12 cellular contexts compared by ENCODE assay signal in the genomic region with DNA sequence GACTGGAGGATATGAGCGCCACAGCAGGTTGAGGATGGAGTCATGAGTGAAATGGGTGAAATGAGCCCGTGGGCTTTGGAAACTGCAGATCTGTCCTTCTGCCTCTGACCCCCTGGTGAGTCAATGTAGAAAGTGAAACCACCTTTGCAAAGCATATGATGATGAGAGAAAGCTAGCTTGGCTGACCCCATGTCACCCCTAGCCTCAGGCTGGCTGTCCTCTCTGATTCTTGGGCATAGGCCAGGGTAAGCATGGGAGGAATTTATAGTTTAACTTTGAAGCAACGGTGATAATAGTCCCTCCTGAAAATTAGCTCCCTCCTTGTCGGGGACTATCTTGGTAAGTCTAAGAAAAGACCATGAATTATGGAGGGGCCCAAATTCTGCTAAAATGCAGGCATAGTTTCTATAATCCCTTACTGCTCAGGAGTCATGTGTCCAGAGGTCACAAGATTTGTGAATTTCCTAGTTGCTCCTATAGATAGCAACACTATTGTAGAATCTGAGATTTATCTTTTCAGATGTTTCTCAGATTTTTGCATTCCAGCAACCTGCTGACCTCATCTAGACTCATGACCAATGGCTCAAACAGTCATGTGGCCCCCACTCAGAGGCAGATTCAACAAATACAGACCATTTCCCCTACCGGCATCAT. TPM values are rescaled to one million over a fixed set of nuclear protein-coding genes. Genes with fewer than 3 reads are reported as not detected.
A peak's percentile ranks its signal among the peaks of the same experiment; 100 is the strongest.
DNase-seq lines count a peak whose midpoint lies in the region; FAIRE-seq and TF ChIP-seq lines count a peak whose summit lies in the region.
"Not testable (repeated sequence)": the region's sequence is repeated elsewhere in the genome, so short reads cannot be mapped to it uniquely, and the experiment has no call there.
"Had no signal": no experiment of that assay in that cellular context is flagged by ENCODE, and none has a peak within 500 bp of the region (broad histone marks: within the 10 kb centered on the region; RNA-seq: fewer than 3 reads in every experiment).

No MANE protein-coding gene starts in this region.

- H3K9me3 ChIP-seq in MG63; astrocyte (ENCODE audit: insufficient read depth, low read depth, low read length); fibroblast of lung (ENCODE audit: control insufficient read depth, insufficient read depth, low read depth, low read length); osteoblast (ENCODE audit: low read depth, low read length): not testable (repeated sequence)

- H3K27me3 Mint-ChIP-seq in astrocyte (ENCODE audit: low read depth, unreplicated experiment), result not testable (repeated sequence)

- not testable (repeated sequence) for H3K27ac Mint-ChIP-seq in astrocyte (ENCODE audit: unreplicated experiment)

- not testable (repeated sequence) for H4K20me1 ChIP-seq in astrocyte (ENCODE audit: insufficient read depth, low read length); fibroblast of lung (ENCODE audit: control insufficient read depth, extremely low read depth, insufficient read depth, low read length); osteoblast (ENCODE audit: insufficient read depth, low read length)

- peak; percentile 52 for FAIRE-seq in RCC 7860 (lab: Jason Lieb, UNC)
- not testable (repeated sequence) for FAIRE-seq in astrocyte (lab: Jason Lieb, UNC)

- CTCF ChIA-PET in BJ (lab: Yijun Ruan, JAX), result interaction anchor here (0.7 to 1.0 kb wide), 3 partner anchors 12 to 120 kb away, joined by 3 to 4 read pairs (median 3); no protein-coding TSS in a partner anchor

- not testable (repeated sequence) for H3K4me1 Mint-ChIP-seq in astrocyte (ENCODE audit: low read depth, unreplicated experiment)

- not testable (repeated sequence) for H3K36me3 ChIP-seq in BJ (ENCODE audit: control insufficient read depth, insufficient read depth, low read length); MG63; astrocyte (ENCODE audit: insufficient read depth, low read length); fibroblast of lung (ENCODE audit: control insufficient read depth, insufficient read depth, low read length); osteoblast (ENCODE audit: insufficient read depth, low read length)

- H3K4me3 Mint-ChIP-seq in astrocyte (ENCODE audit: unreplicated experiment), result not testable (repeated sequence)

- POLR2A ChIA-PET in BJ (lab: Charles Lee), result not testable (repeated sequence)

- not testable (repeated sequence) for H3K9ac ChIP-seq in astrocyte (ENCODE audit: low read length); fibroblast of lung (ENCODE audit: insufficient read depth, low read length)

- H3K4me3 ChIP-seq in BJ (ENCODE audit: low read depth, low read length); MG63; astrocyte (ENCODE audit: insufficient read depth, low read depth, low read length); fibroblast of lung (replicated peaks in 1 of 4; ENCODE audit: control extremely low read depth in 1 of 4, insufficient read depth in 1 of 4, low read depth in 3 of 4, low read length in 4 of 4); osteoblast (ENCODE audit: insufficient read depth, low read length): not testable (repeated sequence)

- DNase-seq in A172 (ENCODE audit: low spot score) (peak; percentile 88), BJ (ENCODE audit: low read depth) (peak; percentile 22), H4 (ENCODE audit: low spot score) (peak; percentile 54), MG63 (peak; percentile 64), RCC 7860 (ENCODE audit: low spot score) (peak; percentile 48), astrocyte (ENCODE audit: low read depth) (peak; percentile 16), fibroblast of lung (ENCODE audit: low read depth in 2 of 2) (peak in 1 of 2 donors; percentile 22), osteoblast (ENCODE audit: insufficient read length, low spot score, missing footprints) (peak; percentile 55)

- not testable (repeated sequence) for H2AFZ ChIP-seq in astrocyte (ENCODE audit: low read depth, low read length); fibroblast of lung (ENCODE audit: low read length); osteoblast (ENCODE audit: low read length)

- H3K9me3 Mint-ChIP-seq in astrocyte (ENCODE audit: unreplicated experiment), result peaks cover 24% of the 10 kb centered on the region

- H3K36me3 Mint-ChIP-seq in astrocyte (ENCODE audit: low read depth, unreplicated experiment), result not testable (repeated sequence)

- not testable (repeated sequence) for H3K79me2 ChIP-seq in astrocyte (ENCODE audit: insufficient read depth, low read length); fibroblast of lung (ENCODE audit: control insufficient read depth, insufficient read depth, low read length); osteoblast (ENCODE audit: insufficient read depth, low read length)

- H3K4me1 ChIP-seq in astrocyte (ENCODE audit: insufficient read depth, low read length); fibroblast of lung (ENCODE audit: control insufficient read depth, extremely low read depth, insufficient read depth, low read length); osteoblast (ENCODE audit: insufficient read depth, low read length): not testable (repeated sequence)

- not testable (repeated sequence) for H3K4me2 ChIP-seq in astrocyte (ENCODE audit: low read length); fibroblast of lung (ENCODE audit: extremely low read depth, insufficient read depth, low read length)
- peak overlapping the region; percentile 43 for H3K4me2 ChIP-seq in osteoblast (ENCODE audit: insufficient read depth, low read length)

- not testable (repeated sequence) for TF ChIP-seq CTCF in BJ (IDR thresholded peaks at IDR 0.05; ENCODE audit: insufficient read depth, low read depth, low read length); astrocyte (IDR thresholded peaks at IDR 0.05; ENCODE audit: insufficient read depth, low read depth, low read length); fibroblast of lung (conservative IDR thresholded peaks at IDR 0.05 in 1 of 2, IDR thresholded peaks at IDR 0.05 in 1 of 2; ENCODE audit: low read depth in 1 of 2, low read length in 2 of 2); osteoblast (IDR thresholded peaks at IDR 0.05; ENCODE audit: extremely low read depth, low read depth, low read length)

- H3K27me3 ChIP-seq in BJ (ENCODE audit: control insufficient read depth, insufficient read depth, low read length); MG63; astrocyte (ENCODE audit: insufficient read depth, low read length); fibroblast of lung (ENCODE audit: control insufficient read depth, insufficient read depth, low read length); osteoblast (ENCODE audit: insufficient read depth, low read length): not testable (repeated sequence)

- H3K27ac ChIP-seq in astrocyte (ENCODE audit: low read depth, low read length), result not testable (repeated sequence)
- H3K27ac ChIP-seq in fibroblast of lung (ENCODE audit: insufficient read depth, low read length) (peak overlapping the region; percentile 10), osteoblast (ENCODE audit: low read depth, low read length) (peak overlapping the region; percentile 63)

RNA-seq across cellular contexts. Expression of a gene that starts 18.9 kb away (rescaled TPM):
- total RNA-seq in A172 (2014; rRNA removed; shearing (Covaris generic)), result 75.6 and 84.3 TPM in 2 replicates
- polyA plus RNA-seq in BJ (2011; rRNA removed) (5.7 and 5.8 TPM in 2 replicates), fibroblast of lung (171 and 387 TPM in 2 replicates)
- polyA minus RNA-seq in BJ (2011; rRNA and poly(A)+ RNA removed), result 1.2 and 1.4 TPM in 2 replicates
- 4.6 and 6.8 TPM in 2 replicates for total RNA-seq in H4 (2014; rRNA removed; shearing (Covaris generic))
- not detected in 2 replicates for total RNA-seq in MG63 (2014; rRNA removed; shearing (Covaris generic); ENCODE audit: low replicate concordance)
- total RNA-seq in astrocyte (0.84 and 1.4 TPM in 2 replicates), fibroblast of lung (0.17 and 11.3 TPM in 2 replicates), osteoblast (under 0.01 and 1.1 TPM in 2 replicates)
- polyA plus RNA-seq in fibroblast of lung (2012), result 108 and 205 TPM in 2 replicates
- 63.7 and 67.2 TPM in 2 replicates for polyA minus RNA-seq in fibroblast of lung (ENCODE audit: low replicate concordance)
- total RNA-seq: GM12878, SJCRH30 had no signal
- polyA plus RNA-seq: CD14-positive monocyte, GM12878 had no signal

RNA-seq across cellular contexts. Expression of a gene that starts 38.0 kb away (rescaled TPM):
- total RNA-seq in A172 (2014; rRNA removed; shearing (Covaris generic)), result 3.2 and 7.1 TPM in 2 replicates
- polyA plus RNA-seq in BJ (2011; rRNA removed) (674 and 893 TPM in 2 replicates), fibroblast of lung (52.2 and 229 TPM in 2 replicates)
- 110 and 164 TPM in 2 replicates for polyA minus RNA-seq in BJ (2011; rRNA and poly(A)+ RNA removed)
- total RNA-seq in H4 (2014; rRNA removed; shearing (Covaris generic)), result 2.6 and 4.7 TPM in 2 replicates
- 9.5 and 9.7 TPM in 2 replicates for total RNA-seq in MG63 (2014; rRNA removed; shearing (Covaris generic); ENCODE audit: low replicate concordance)
- total RNA-seq in astrocyte (0.65 and 0.86 TPM in 2 replicates), fibroblast of lung (2.1 and 14.2 TPM in 2 replicates), osteoblast (1.4 and 11.8 TPM in 2 replicates)
- 42.9 and 138 TPM in 2 replicates for polyA plus RNA-seq in fibroblast of lung (2012)
- 18.3 and 49.3 TPM in 2 replicates for polyA minus RNA-seq in fibroblast of lung (ENCODE audit: low replicate concordance)
- total RNA-seq: GM12878, SJCRH30 had no signal
- polyA plus RNA-seq: CD14-positive monocyte had no signal

RNA-seq across cellular contexts. Expression of a gene that starts 45.0 kb away (rescaled TPM):
- 2.1 and 3.6 TPM in 2 replicates for total RNA-seq in A172 (2014; rRNA removed; shearing (Covaris generic))
- polyA plus RNA-seq in BJ (2011; rRNA removed) (5.5 and 8.6 TPM in 2 replicates), fibroblast of lung (3.4 and 4.3 TPM in 2 replicates)
- 1.3 and 2.6 TPM in 2 replicates for polyA minus RNA-seq in BJ (2011; rRNA and poly(A)+ RNA removed)
- 0.55 and 0.93 TPM in 2 replicates for total RNA-seq in H4 (2014; rRNA removed; shearing (Covaris generic))
- total RNA-seq in MG63 (2014; rRNA removed; shearing (Covaris generic); ENCODE audit: low replicate concordance), result not detected in 2 replicates
- total RNA-seq in astrocyte (0.18 and 0.31 TPM in 2 replicates), fibroblast of lung (0.17 TPM in 1 of 2 replicates, not detected in the other), osteoblast (not detected in 2 replicates)
- polyA plus RNA-seq in fibroblast of lung (2012), result 2.0 and 2.8 TPM in 2 replicates
- 0.85 and 1.4 TPM in 2 replicates for polyA minus RNA-seq in fibroblast of lung (ENCODE audit: low replicate concordance)
- total RNA-seq: GM12878, LHCN-M2, SJCRH30 had no signal
- polyA plus RNA-seq: CD14-positive monocyte, GM12878 had no signal
